In the genomic region with DNA sequence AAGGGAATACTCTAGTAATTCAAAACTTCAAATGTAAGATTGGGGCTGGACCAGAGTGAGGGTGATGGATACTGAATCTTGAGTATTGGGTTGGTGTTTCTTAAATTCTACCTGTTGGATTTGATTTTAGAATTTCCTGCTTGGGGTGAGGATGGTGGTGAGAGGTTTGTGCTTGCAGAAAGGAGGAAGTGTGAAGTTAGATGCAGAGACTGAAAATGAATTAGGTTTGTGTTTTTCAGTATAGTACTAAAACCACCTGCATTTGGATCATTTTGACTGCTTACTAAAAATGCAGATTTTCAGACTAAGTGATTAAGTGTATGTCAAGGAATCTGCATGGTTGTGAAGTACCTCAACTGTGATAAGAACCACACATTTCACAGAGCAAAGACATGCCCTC, we compare ENCODE assay signal across 21 cellular contexts.
A peak's percentile ranks its signal among the peaks of the same experiment; 100 is the strongest.
DNase-seq lines count a peak whose midpoint lies in the region; ATAC-seq and TF ChIP-seq lines count a peak whose summit lies in the region.
"Had no signal": no experiment of that assay in that cellular context is flagged by ENCODE, and none has a peak within 500 bp of the region (broad histone marks: within the 10 kb centered on the region; RNA-seq: fewer than 3 reads in every experiment).

No MANE protein-coding gene starts in this region.

- H3K79me1 ChIP-seq in neuronal stem cell (ENCODE audit: low read depth, low read length) = no peaks in the 10 kb centered on the region

- no peak overlapping the region for H3K14ac ChIP-seq in neuronal stem cell (ENCODE audit: low read length)

- no peak overlapping the region for H3K18ac ChIP-seq in neuronal stem cell (ENCODE audit: low read length)

- H3K4me1 ChIP-seq in OCI-LY3 (ENCODE audit: low read length) (peaks cover 11% of the 10 kb centered on the region), neuronal stem cell (ENCODE audit: control insufficient read depth in 2 of 2, insufficient read depth in 1 of 2, low read depth in 1 of 2, low read length in 2 of 2) (no peaks in the 10 kb centered on the region), foreskin keratinocyte (no peaks in the 10 kb centered on the region)
- H3K4me1 ChIP-seq: A549, BE2C, BLaER1 had no signal

- H3K27ac ChIP-seq in OCI-LY3 (ENCODE audit: low read length) (no peak overlapping the region), neuronal stem cell (replicated peaks; ENCODE audit: low read length) (no peak overlapping the region), foreskin keratinocyte (no peak overlapping the region)
- H3K27ac ChIP-seq: 22Rv1, A549, BLaER1 had no signal

- H3K27me3 ChIP-seq in OCI-LY3 (ENCODE audit: low read depth, low read length) = no peaks in the 10 kb centered on the region
- no peaks in the 10 kb centered on the region for H3K27me3 ChIP-seq in neuronal stem cell (ENCODE audit: control insufficient read depth in 3 of 3, insufficient read depth in 3 of 3, low read depth in 1 of 3, low read length in 3 of 3)
- no peaks in the 10 kb centered on the region for H3K27me3 ChIP-seq in foreskin keratinocyte
- H3K27me3 ChIP-seq: BE2C, BLaER1 had no signal

- no peak overlapping the region for H2BK15ac ChIP-seq in neuronal stem cell (ENCODE audit: low read length)

- no peak overlapping the region for H3K23ac ChIP-seq in neuronal stem cell (ENCODE audit: low read depth, low read length, poor library complexity)

- 0 out of 2 replicates have a peak overlapping the region, but pooled peaks have one; percentile 17 for H2AFZ ChIP-seq in OCI-LY3 (ENCODE audit: low read depth, low read length)
- H2AFZ ChIP-seq in neuronal stem cell (ENCODE audit: low read length) = peak overlapping the region; percentile 45

- H2BK120ac ChIP-seq in neuronal stem cell (ENCODE audit: low read depth, low read length) = no peak overlapping the region

- no peaks in the 10 kb centered on the region for H3K36me3 ChIP-seq in OCI-LY3 (replicated peaks; ENCODE audit: low read depth, low read length)
- no peaks in the 10 kb centered on the region for H3K36me3 ChIP-seq in neuronal stem cell (replicated peaks in 1 of 2; ENCODE audit: control insufficient read depth in 2 of 2, insufficient read depth in 2 of 2, low read length in 2 of 2)
- H3K36me3 ChIP-seq: BE2C, BLaER1 had no signal

- no peak for TF ChIP-seq CTCF in OCI-LY3 (IDR thresholded peaks at IDR 0.05; ENCODE audit: low read depth, low read length)
- TF ChIP-seq CTCF in foreskin keratinocyte (conservative IDR thresholded peaks at IDR 0.05) = no peak

- H4K20me1 ChIP-seq in OCI-LY3 (ENCODE audit: insufficient read depth, low read length) = no peaks in the 10 kb centered on the region
- H4K20me1 ChIP-seq: BLaER1 had no signal

- H3K9ac ChIP-seq in OCI-LY3 (ENCODE audit: low read length) (no peak overlapping the region), neuronal stem cell (ENCODE audit: low read depth, low read length, poor library complexity) (no peak overlapping the region)
- H3K9ac ChIP-seq: BLaER1 had no signal

- no peak overlapping the region for H4K8ac ChIP-seq in neuronal stem cell (ENCODE audit: low read depth, low read length)

- H3K4me2 ChIP-seq in OCI-LY3 (ENCODE audit: low read length) = no peak overlapping the region
- no peak overlapping the region for H3K4me2 ChIP-seq in neuronal stem cell (ENCODE audit: insufficient read depth, low read length, poor library complexity, severe bottlenecking)
- H3K4me2 ChIP-seq: A549, BLaER1 had no signal

- H2BK12ac ChIP-seq in neuronal stem cell (ENCODE audit: low read length) = no peak overlapping the region

- no peak overlapping the region for H2AK5ac ChIP-seq in neuronal stem cell (ENCODE audit: low read depth, low read length)

- peak; percentile 40 for ATAC-seq in GM19351 (IDR thresholded peaks at IDR 0.05; ENCODE audit: unreplicated experiment)
- no peak for ATAC-seq in foreskin keratinocyte
- ATAC-seq: A549 had no signal

- H3K4ac ChIP-seq in neuronal stem cell (ENCODE audit: low read length) = no peak overlapping the region

- H3K79me2 ChIP-seq in OCI-LY3 (ENCODE audit: low read length) = no peaks in the 10 kb centered on the region

- H4K91ac ChIP-seq in neuronal stem cell (ENCODE audit: low read depth, low read length, poor library complexity) = no peak overlapping the region

- no peak overlapping the region for H3K4me3 ChIP-seq in OCI-LY3 (ENCODE audit: low read length)
- H3K4me3 ChIP-seq in neuronal stem cell (ENCODE audit: low read length in 2 of 2) = no peak overlapping the region
- H3K4me3 ChIP-seq: A549, BLaER1 had no signal

- H2BK5ac ChIP-seq in neuronal stem cell (ENCODE audit: low read length) = no peak overlapping the region

- DNase-seq in neuronal stem cell (ENCODE audit: low spot score) = no peak
- no peak for DNase-seq in GDM1 (lab: John Stamatoyannopoulos, UW)
- DNase-seq in foreskin keratinocyte = no peak
- DNase-seq: BE2C; C1 segment of cervical spinal cord; CD4-positive, alpha-beta memory T cell; CD4-positive, CD25-positive, alpha-beta regulatory T cell; CD8-positive, alpha-beta memory T cell; COR-L47; DMS 273 treated with DMSO at 0.1 percent for 48 hours; DMS153; DMS53; DMS79; DND-41; EL; GF-D8 had no signal

- H3K9me3 ChIP-seq in OCI-LY3 (ENCODE audit: insufficient read depth, low read length) = no peaks in the 10 kb centered on the region
- H3K9me3 ChIP-seq in neuronal stem cell (replicated peaks in 1 of 2; ENCODE audit: control insufficient read depth in 2 of 2, insufficient read depth in 1 of 2, low read depth in 1 of 2, low read length in 2 of 2) = peaks cover 0 to 3% of the 10 kb centered on the region in 2 donors
- H3K9me3 ChIP-seq: A549, BE2C, BLaER1 had no signal
